Comparison of ENCODE assay signal across 9 cellular contexts in the genomic region with DNA sequence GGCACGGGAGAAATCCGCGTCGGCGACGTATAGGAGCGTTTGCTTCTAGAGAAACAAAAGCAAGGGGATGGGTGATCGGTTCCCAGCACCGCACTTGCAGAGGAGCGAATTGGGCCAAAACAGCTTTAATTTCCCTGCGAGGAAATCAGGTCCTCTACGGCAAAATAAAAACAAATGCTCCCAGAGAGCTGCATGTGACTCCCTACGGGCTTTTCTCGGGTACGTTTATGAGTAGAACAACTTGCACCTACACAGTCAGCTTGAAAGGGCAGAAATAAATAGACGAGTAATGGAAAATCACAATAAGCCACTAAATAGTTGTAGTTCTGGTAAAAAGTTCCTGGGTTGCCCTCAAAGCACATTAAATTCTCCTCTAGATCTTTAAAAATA. TPM values are rescaled to one million over a fixed set of nuclear protein-coding genes. Genes with fewer than 3 reads are reported as not detected.
DNase-seq lines count a peak whose midpoint lies in the region; ATAC-seq, FAIRE-seq and TF ChIP-seq lines count a peak whose summit lies in the region.
"Had no signal": no experiment of that assay in that cellular context is flagged by ENCODE, and none has a peak within 500 bp of the region (broad histone marks: within the 10 kb centered on the region; RNA-seq: fewer than 3 reads in every experiment).

No MANE protein-coding gene starts in this region.

- peak overlapping the region; percentile 70 to 93 for H3K4me3 Mint-ChIP-seq in activated T-cell treated with anti-CD3 and anti-CD28 coated beads, Interleukin-2, amount 50 U/mL, for 72 hours
- no peak overlapping the region for H3K4me3 Mint-ChIP-seq in astrocyte (ENCODE audit: unreplicated experiment)

- H4K20me1 ChIP-seq in astrocyte (ENCODE audit: insufficient read depth, low read length) = no peaks in the 10 kb centered on the region

- no peak overlapping the region for H3K27ac Mint-ChIP-seq in activated T-cell treated with anti-CD3 and anti-CD28 coated beads, Interleukin-2, amount 50 U/mL, for 72 hours
- H3K27ac Mint-ChIP-seq in astrocyte (ENCODE audit: unreplicated experiment) = no peak overlapping the region

- no peak for TF ChIP-seq CTCF in astrocyte (IDR thresholded peaks at IDR 0.05; ENCODE audit: insufficient read depth, low read depth, low read length)
- no peak for TF ChIP-seq CTCF in suprapubic skin (IDR thresholded peaks at IDR 0.05)

- peak; percentile 28 to 43 for ATAC-seq in activated T-cell treated with anti-CD3 and anti-CD28 coated beads, Interleukin-2, amount 50 U/mL, for 72 hours (replicated peaks in 1 of 2)
- no peak for ATAC-seq in HG02885 (IDR thresholded peaks at IDR 0.05; ENCODE audit: poor library complexity, unreplicated experiment)
- no peak for ATAC-seq in HG02678 (IDR thresholded peaks at IDR 0.05; ENCODE audit: unreplicated experiment)
- no peak for ATAC-seq in GM19351 (IDR thresholded peaks at IDR 0.05; ENCODE audit: unreplicated experiment)

- DNase-seq in activated T-cell treated with anti-CD3 and anti-CD28 coated beads, Interleukin-2, amount 50 U/mL, for 72 hours = no peak
- DNase-seq in activated T-cell treated with anti-CD3 and anti-CD28 coated beads for 4 hours (no peak), astrocyte (ENCODE audit: low read depth) (no peak), suprapubic skin (ENCODE audit: low spot score in 2 of 2) (no peak)

- no peak overlapping the region for H3K9ac ChIP-seq in astrocyte (ENCODE audit: low read length)

- peaks cover 8% of the 10 kb centered on the region for H3K4me1 ChIP-seq in astrocyte (ENCODE audit: insufficient read depth, low read length)
- H3K4me1 ChIP-seq in suprapubic skin = peaks cover 26% of the 10 kb centered on the region

- no peak overlapping the region for H3K4me3 ChIP-seq in astrocyte (ENCODE audit: insufficient read depth, low read depth, low read length)
- H3K4me3 ChIP-seq in suprapubic skin = peak overlapping the region; percentile 55

- H3K4me1 Mint-ChIP-seq in activated T-cell treated with anti-CD3 and anti-CD28 coated beads, Interleukin-2, amount 50 U/mL, for 72 hours (ENCODE audit: low read depth) = peaks cover 16% of the 10 kb centered on the region
- H3K4me1 Mint-ChIP-seq in astrocyte (ENCODE audit: low read depth, unreplicated experiment) = no peaks in the 10 kb centered on the region

- TF ChIP-seq EP300 in suprapubic skin (IDR thresholded peaks at IDR 0.05) = no peak

- no peak overlapping the region for H3K27ac ChIP-seq in astrocyte (ENCODE audit: low read depth, low read length)
- H3K27ac ChIP-seq in layer of hippocampus (ENCODE audit: low read depth, low read length) = peak overlapping the region; percentile 80
- peak overlapping the region; percentile 58 for H3K27ac ChIP-seq in suprapubic skin

- no peaks in the 10 kb centered on the region for H3K36me3 Mint-ChIP-seq in activated T-cell treated with anti-CD3 and anti-CD28 coated beads, Interleukin-2, amount 50 U/mL, for 72 hours (ENCODE audit: insufficient read depth in 2 of 2)
- H3K36me3 Mint-ChIP-seq in astrocyte (ENCODE audit: low read depth, unreplicated experiment) = no peaks in the 10 kb centered on the region

- peaks cover 62% of the 10 kb centered on the region for H3K27me3 Mint-ChIP-seq in activated T-cell treated with anti-CD3 and anti-CD28 coated beads, Interleukin-2, amount 50 U/mL, for 72 hours (ENCODE audit: low read depth)
- H3K27me3 Mint-ChIP-seq in astrocyte (ENCODE audit: low read depth, unreplicated experiment) = peaks cover 35% of the 10 kb centered on the region

- H3K9me3 ChIP-seq in astrocyte (ENCODE audit: insufficient read depth, low read depth, low read length) (no peaks in the 10 kb centered on the region), suprapubic skin (no peaks in the 10 kb centered on the region)

- no peaks in the 10 kb centered on the region for H3K79me2 ChIP-seq in astrocyte (ENCODE audit: insufficient read depth, low read length)

- 5% methylated on average over 16 of the region's 16 CpGs for WGBS in suprapubic skin

- H2AFZ ChIP-seq in astrocyte (ENCODE audit: low read depth, low read length) = no peak overlapping the region

- H3K4me2 ChIP-seq in astrocyte (ENCODE audit: low read length) = peak overlapping the region; percentile 74

- no peak for FAIRE-seq in astrocyte (lab: Jason Lieb, UNC)

- H3K9me3 Mint-ChIP-seq in activated T-cell treated with anti-CD3 and anti-CD28 coated beads, Interleukin-2, amount 50 U/mL, for 72 hours = peaks cover 0 to 2% of the 10 kb centered on the region in 2 donors
- H3K9me3 Mint-ChIP-seq in astrocyte (ENCODE audit: unreplicated experiment) = peaks cover 8% of the 10 kb centered on the region

- no peak for TF ChIP-seq POLR2A in suprapubic skin (IDR thresholded peaks at IDR 0.05)

- H3K36me3 ChIP-seq in astrocyte (ENCODE audit: insufficient read depth, low read length) (no peaks in the 10 kb centered on the region), suprapubic skin (no peaks in the 10 kb centered on the region)

- H3K27me3 ChIP-seq in astrocyte (ENCODE audit: insufficient read depth, low read length) = peaks cover 85% of the 10 kb centered on the region
- peaks cover 4% of the 10 kb centered on the region for H3K27me3 ChIP-seq in layer of hippocampus (ENCODE audit: control insufficient read depth, insufficient read depth, low read length)
- H3K27me3 ChIP-seq in suprapubic skin = peaks cover 72% of the 10 kb centered on the region

RNA-seq across cellular contexts. Expression of a gene that starts 1.2 kb away (rescaled TPM):
- under 1 TPM in 1 of 2 donors, not detected in 1; 0.10 TPM for total RNA-seq in activated T-cell treated with anti-CD3 and anti-CD28 coated beads, Interleukin-2, amount 50 U/mL, for 72 hours
- 0.18 TPM in 1 of 2 replicates, not detected in the other for total RNA-seq in astrocyte
- total RNA-seq in suprapubic skin = 1 to 10 TPM; 1.1 to 1.8 (median 1.6) TPM
- total RNA-seq: T-helper 1 cell treated with Interleukin-12 subunit alpha and Interleukin-12 subunit beta and Interleukin-4 antibody, amounts not matched to agents 30 ng/mL and 1 ng/mL, for 36 hours had no signal

Comparison
In these comparisons a context has a peak if more than half of its experiments do, and no peak if none do; other contexts are left out.
1. ATAC-seq: peak in activated T-cell treated with anti-CD3 and anti-CD28 coated beads, Interleukin-2, amount 50 U/mL, for 72 hours (2 of 2); none in HG02885 (single experiment), HG02678 (single experiment) and GM19351 (single experiment).